Comparison of ENCODE assay signal across 8 cellular contexts in genomic region chr1:165629848-165630628, GRCh38. TPM values are rescaled to one million over a fixed set of nuclear protein-coding genes. Genes with fewer than 3 reads are reported as not detected.
DNase-seq lines count a peak whose midpoint lies in the region; ATAC-seq and TF ChIP-seq lines count a peak whose summit lies in the region.

No MANE protein-coding gene starts in this region.

- H3K27me3 ChIP-seq in heart right ventricle: no peaks in the 10 kb centered on the region
- H3K27me3 ChIP-seq in mammary epithelial cell (ENCODE audit: insufficient read depth, low read length): no peaks in the 10 kb centered on the region
- H3K27me3 ChIP-seq in mucosa of stomach (ENCODE audit: control insufficient read depth, insufficient read depth, low read length): no peaks in the 10 kb centered on the region

- CTCF ChIA-PET in mammary epithelial cell (lab: Charles Lee; ENCODE audit: low non-redundant PET): no interaction called here

- peak in 3 of 8 donors; percentile 0 to 13 (median 3) for ATAC-seq in heart right ventricle
- no peak for ATAC-seq in Right ventricle myocardium superior (ENCODE audit: poor library complexity)
- no peak for ATAC-seq in HG03342 (IDR thresholded peaks at IDR 0.05; ENCODE audit: unreplicated experiment)

- 6 to 7% methylated on average over 26 of the region's 26 CpGs for WGBS in heart right ventricle, 2 donors
- 26% methylated on average over 7 of the region's 26 CpGs for WGBS in mammary epithelial cell (ENCODE audit: low coverage, missing lambda C conversion rate)

- H4K20me1 ChIP-seq in mammary epithelial cell (ENCODE audit: insufficient read depth, low read length): no peaks in the 10 kb centered on the region

- intact Hi-C loops in heart right ventricle (cut with DNase I) (loop anchor here in 5 of 10 donors (2.0 to 10.0 kb wide), 4 partner anchors 31 to 135 kb away; partner anchors contain the start of genes ALDH9A1 (in 5 of the 5) and TMCO1 (in 1 of the 5)), Right ventricle myocardium superior (cut with DNase I) (no loop called here), mammary epithelial cell (cut with micrococcal nuclease) (loop anchor here (1.0 to 5.0 kb wide), 4 partner anchors 32 to 272 kb away; partner anchors contain the start of gene TMCO1)

- no TSS peak for BruUV-seq in mammary epithelial cell (replicated peaks; lab: Mats Ljungman, UMichigan)

- peak overlapping the region; percentile 66 to 96 (median 81) for H3K4me3 ChIP-seq in heart right ventricle
- H3K4me3 ChIP-seq in mammary epithelial cell (replicated peaks in 1 of 3; ENCODE audit: insufficient read depth in 1 of 3, low read depth in 2 of 3, low read length in 3 of 3): peak overlapping the region; percentile 56 to 83 (median 80)
- peak overlapping the region; percentile 97 for H3K4me3 ChIP-seq in mucosa of stomach (ENCODE audit: low read length)

- H3K9ac ChIP-seq in mammary epithelial cell (ENCODE audit: insufficient read depth, low read length): peak overlapping the region; percentile 91
- peak overlapping the region; percentile 84 for H3K9ac ChIP-seq in mucosa of stomach (ENCODE audit: low read length)

- peaks cover 27% of the 10 kb centered on the region for H3K79me2 ChIP-seq in mammary epithelial cell (ENCODE audit: insufficient read depth, low read length)

- in situ Hi-C loops in mammary epithelial cell (cut with MboI; ENCODE audit: low sequenced_read_pairs in 2 of 2): no loop called here

- H3K36me3 ChIP-seq in heart right ventricle (peaks cover 0 to under 1% (median 0%) of the 10 kb centered on the region in 9 donors), mammary epithelial cell (ENCODE audit: insufficient read depth, low read length) (no peaks in the 10 kb centered on the region), mucosa of stomach (ENCODE audit: control insufficient read depth, insufficient read depth, low read length) (no peaks in the 10 kb centered on the region)

- no peaks in the 10 kb centered on the region for H3K9me3 ChIP-seq in heart right ventricle
- no peaks in the 10 kb centered on the region for H3K9me3 ChIP-seq in mammary epithelial cell (replicated peaks; ENCODE audit: insufficient read depth, low read length)
- H3K9me3 ChIP-seq in mucosa of stomach (ENCODE audit: control insufficient read depth, low read length): no peaks in the 10 kb centered on the region

- peaks cover 0 to 39% (median 27%) of the 10 kb centered on the region in 9 donors for H3K4me1 ChIP-seq in heart right ventricle
- peaks cover 18% of the 10 kb centered on the region for H3K4me1 ChIP-seq in mammary epithelial cell (ENCODE audit: insufficient read depth, low read length)
- H3K4me1 ChIP-seq in mucosa of stomach (ENCODE audit: control insufficient read depth, insufficient read depth, low read length): peaks cover 7% of the 10 kb centered on the region

- no peak for TF ChIP-seq CTCF in heart right ventricle (IDR thresholded peaks at IDR 0.05)
- TF ChIP-seq CTCF in mammary epithelial cell (conservative IDR thresholded peaks at IDR 0.05 in 1 of 2, IDR thresholded peaks at IDR 0.05 in 1 of 2; ENCODE audit: extremely low read depth in 1 of 2, insufficient read depth in 1 of 2, low read depth in 1 of 2, low read length in 2 of 2): no peak

- peak overlapping the region; percentile 89 for H3K4me2 ChIP-seq in mammary epithelial cell (ENCODE audit: insufficient read depth, low read depth, low read length)

- peak overlapping the region; percentile 87 to 97 (median 92) for H3K27ac ChIP-seq in heart right ventricle
- H3K27ac ChIP-seq in mammary epithelial cell (ENCODE audit: insufficient read depth, low read depth, low read length): peak overlapping the region; percentile 75

- peak overlapping the region; percentile 78 for H2AFZ ChIP-seq in mammary epithelial cell (ENCODE audit: low read depth, low read length)

- dilution Hi-C loops in mammary epithelial cell (cut with HindIII; ENCODE audit: low sequenced_read_pairs): loop anchor here (10.0 kb wide), 1 partner anchor 65 kb away; the partner anchor contains the start of gene ALDH9A1

- DNase-seq in heart right ventricle (no peak), Right ventricle myocardium superior (no peak), NAMALWA (ENCODE audit: low spot score) (peak; percentile 25), mammary epithelial cell (no peak), SIG-M5 (lab: John Stamatoyannopoulos, UW) (no peak), UCSD-AML1 (lab: John Stamatoyannopoulos, UW; ENCODE audit: unreplicated experiment) (no peak)

RNA-seq across cellular contexts. Expression of gene MGST3, which starts 1.0 kb away (rescaled TPM):
- 1,000 to 10,000 TPM in 1 of 10 donors, 100 to 1,000 TPM in 9; 545 to 1,002 (median 844) TPM for total RNA-seq in heart right ventricle
- polyA plus RNA-seq in heart right ventricle: 100 to 1,000 TPM; 425 to 837 TPM
- total RNA-seq in Right ventricle myocardium superior: 601 TPM
- total RNA-seq in mammary epithelial cell: 100 to 1,000 TPM in 1 of 2 donors, 10 to 100 TPM in 1; 96.0 to 130 TPM
- polyA plus RNA-seq in mammary epithelial cell: 220 TPM
- polyA minus RNA-seq in mammary epithelial cell: 85.9 TPM
